ENCODE assay signal across 20 cellular contexts in the genomic region with DNA sequence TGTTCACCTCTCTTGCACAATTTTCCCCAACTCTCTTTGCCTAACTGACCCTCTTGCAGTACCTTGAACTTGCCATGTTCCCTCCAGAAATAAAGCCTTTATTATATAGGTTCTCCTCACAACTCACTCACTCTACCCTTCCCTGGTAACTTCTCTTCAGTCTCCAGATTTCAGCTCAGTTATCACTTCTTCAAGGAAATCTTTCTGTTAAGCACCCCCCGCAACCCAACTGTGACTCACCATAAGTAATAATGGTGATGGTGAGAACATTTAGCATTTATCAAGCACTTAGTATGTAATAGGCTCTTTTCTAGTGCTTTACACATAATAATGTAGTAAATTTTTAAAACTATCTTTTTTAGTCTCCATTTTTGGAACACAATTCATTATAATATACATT. TPM values are rescaled to one million over a fixed set of nuclear protein-coding genes. Genes with fewer than 3 reads are reported as not detected.
DNase-seq lines count a peak whose midpoint lies in the region; ATAC-seq and TF ChIP-seq lines count a peak whose summit lies in the region.
"Had no signal": no experiment of that assay in that cellular context is flagged by ENCODE, and none has a peak within 500 bp of the region (broad histone marks: within the 10 kb centered on the region; RNA-seq: fewer than 3 reads in every experiment).

No MANE protein-coding gene starts in this region.

- TF ChIP-seq CTCF in RWPE2 (IDR thresholded peaks at IDR 0.05; ENCODE audit: poor library complexity, severe bottlenecking) (no peak), epithelial cell of esophagus (IDR thresholded peaks at IDR 0.05; ENCODE audit: insufficient read depth, low read depth, low read length, missing control alignments) (no peak)

- no peaks in the 10 kb centered on the region for H3K27me3 ChIP-seq in RWPE2 (ENCODE audit: insufficient read depth, poor library complexity, severe bottlenecking)

- no peaks in the 10 kb centered on the region for H3K4me1 ChIP-seq in RWPE2 (ENCODE audit: insufficient read depth, poor library complexity, severe bottlenecking)
- H3K4me1 ChIP-seq: A549, Caco-2 had no signal

- H3K4me3 ChIP-seq in RWPE2 (ENCODE audit: severe bottlenecking) (no peak overlapping the region), epithelial cell of esophagus (ENCODE audit: low read length) (no peak overlapping the region)
- H3K4me3 ChIP-seq: A549 had no signal

- peak overlapping the region; percentile 9 for H3K27ac Mint-ChIP-seq in activated naive CD4-positive, alpha-beta T cell treated with anti-CD3 and anti-CD28 coated beads, Interleukin-2, amount 50 U/mL, for 24 hours
- no peak overlapping the region for H3K27ac Mint-ChIP-seq in activated naive CD4-positive, alpha-beta T cell treated with anti-CD3 and anti-CD28 coated beads, Interleukin-2, amount 50 U/mL, for 72 hours
- H3K27ac Mint-ChIP-seq: CD4-positive, alpha-beta T cell; HFFc6 had no signal

- H3K9me3 ChIP-seq in RWPE2 (ENCODE audit: severe bottlenecking): no peaks in the 10 kb centered on the region
- H3K9me3 ChIP-seq: A549, Caco-2 had no signal

- no peak overlapping the region for H3K4me3 Mint-ChIP-seq in activated naive CD4-positive, alpha-beta T cell treated with anti-CD3 and anti-CD28 coated beads, Interleukin-2, amount 50 U/mL, for 24 hours
- H3K4me3 Mint-ChIP-seq: CD4-positive, alpha-beta T cell; HFFc6 had no signal

- DNase-seq in activated naive CD4-positive, alpha-beta T cell treated with anti-CD3 and anti-CD28 coated beads, Interleukin-2, amount 50 U/mL, for 72 hours (ENCODE audit: low spot score in 2 of 2): no peak
- DNase-seq in MV-4-11 (lab: John Stamatoyannopoulos, UW) (peak; percentile 58), RWPE2 (ENCODE audit: low spot score) (no peak), epithelial cell of esophagus (ENCODE audit: low read depth) (peak; percentile 54)
- DNase-seq in activated CD4-positive, alpha-beta T cell treated with anti-CD3 and anti-CD28 coated beads for 1 hour: no peak
- DNase-seq in activated effector memory CD4-positive, alpha-beta T cell treated with Interleukin-2 at 50 U/mL for 16 hours: no peak
- DNase-seq: AML-193; Caco-2; CD4-positive, alpha-beta T cell; GDM1; GOT3; H7; HFFc6 had no signal

- no peak overlapping the region for H3K27ac ChIP-seq in RWPE2 (ENCODE audit: poor library complexity, severe bottlenecking)
- H3K27ac ChIP-seq: 22Rv1, A549, C4-2B had no signal

- H3K36me3 ChIP-seq in RWPE2 (ENCODE audit: low read depth): no peaks in the 10 kb centered on the region

- no peak for ATAC-seq in activated naive CD4-positive, alpha-beta T cell treated with anti-CD3 and anti-CD28 coated beads, Interleukin-2, amount 50 U/mL, for 72 hours
- ATAC-seq in RWPE2 (ENCODE audit: low read depth) (peak; percentile 38; the same call in 1 of the 3 replicates), GM19023 (IDR thresholded peaks at IDR 0.05; ENCODE audit: unreplicated experiment) (no peak)
- ATAC-seq: A549, HCT116 had no signal

- peaks cover 2% of the 10 kb centered on the region for H3K27me3 Mint-ChIP-seq in activated naive CD4-positive, alpha-beta T cell treated with anti-CD3 and anti-CD28 coated beads, Interleukin-2, amount 50 U/mL, for 24 hours
- H3K27me3 Mint-ChIP-seq: CD4-positive, alpha-beta T cell had no signal

- H3K9me3 Mint-ChIP-seq in activated naive CD4-positive, alpha-beta T cell treated with anti-CD3 and anti-CD28 coated beads, Interleukin-2, amount 50 U/mL, for 24 hours: no peaks in the 10 kb centered on the region
- peaks cover 0 to 5% of the 10 kb centered on the region in 2 donors for H3K9me3 Mint-ChIP-seq in activated naive CD4-positive, alpha-beta T cell treated with anti-CD3 and anti-CD28 coated beads, Interleukin-2, amount 50 U/mL, for 72 hours
- H3K9me3 Mint-ChIP-seq: HFFc6 had no signal

- peaks cover 4% of the 10 kb centered on the region for H3K4me1 Mint-ChIP-seq in activated naive CD4-positive, alpha-beta T cell treated with anti-CD3 and anti-CD28 coated beads, Interleukin-2, amount 50 U/mL, for 24 hours

- no peaks in the 10 kb centered on the region for H3K36me3 Mint-ChIP-seq in activated naive CD4-positive, alpha-beta T cell treated with anti-CD3 and anti-CD28 coated beads, Interleukin-2, amount 50 U/mL, for 24 hours
- H3K36me3 Mint-ChIP-seq in activated naive CD4-positive, alpha-beta T cell treated with anti-CD3 and anti-CD28 coated beads, Interleukin-2, amount 50 U/mL, for 72 hours: no peaks in the 10 kb centered on the region

RNA-seq across cellular contexts. Expression of gene OR5K1, which starts 8.1 kb away (rescaled TPM):
- total RNA-seq in activated naive CD4-positive, alpha-beta T cell treated with anti-CD3 and anti-CD28 coated beads, Interleukin-2, amount 50 U/mL, for 72 hours: not detected
- total RNA-seq: Caco-2; CD4-positive, alpha-beta T cell; H7; HepG2; HFFc6 had no signal

RNA-seq across cellular contexts. Expression of gene OR5K2, which starts 42.6 kb away (rescaled TPM):
- not detected for total RNA-seq in activated naive CD4-positive, alpha-beta T cell treated with anti-CD3 and anti-CD28 coated beads, Interleukin-2, amount 50 U/mL, for 72 hours
- total RNA-seq: Caco-2; CD4-positive, alpha-beta T cell; H7; HepG2; HFFc6 had no signal

Comparison
In these comparisons a context has a peak if more than half of its experiments do, and no peak if none do; other contexts are left out.
1. DNase-seq: peak in MV-4-11 (single experiment) and epithelial cell of esophagus (single experiment); none in activated naive CD4-positive, alpha-beta T cell treated with anti-CD3 and anti-CD28 coated beads, Interleukin-2, amount 50 U/mL, for 72 hours (0 of 2), RWPE2 (single experiment), activated CD4-positive, alpha-beta T cell treated with anti-CD3 and anti-CD28 coated beads for 1 hour (single experiment) and activated effector memory CD4-positive, alpha-beta T cell treated with Interleukin-2 at 50 U/mL for 16 hours (single experiment).